ENCODE assay signal across 13 cellular contexts in genomic region chr2:152440049-152440448, GRCh38.
DNase-seq lines count a peak whose midpoint lies in the region; ATAC-seq and TF ChIP-seq lines count a peak whose summit lies in the region.
"Had no signal": no experiment of that assay in that cellular context is flagged by ENCODE, and none has a peak within 500 bp of the region (broad histone marks: within the 10 kb centered on the region; RNA-seq: fewer than 3 reads in every experiment).

No MANE protein-coding gene starts in this region.

- H2AK5ac ChIP-seq in trophoblast cell (ENCODE audit: low read length), result no peak overlapping the region

- H3K9ac ChIP-seq in BLaER1 treated with 17β-estradiol and CSF1 and Interleukin-3, amounts not matched to agents 10 nM and 100 nM, result no peak overlapping the region
- no peak overlapping the region for H3K9ac ChIP-seq in trophoblast cell (ENCODE audit: low read length)

- H2AFZ ChIP-seq in trophoblast cell (ENCODE audit: insufficient read depth, low read length, poor library complexity), result no peak overlapping the region

- H3K27me3 ChIP-seq in BLaER1 treated with 17β-estradiol and CSF1 and Interleukin-3, amounts not matched to agents 10 nM and 100 nM, result no peaks in the 10 kb centered on the region
- H3K27me3 ChIP-seq in RWPE2 (ENCODE audit: insufficient read depth, poor library complexity, severe bottlenecking) (no peaks in the 10 kb centered on the region), trophoblast cell (ENCODE audit: insufficient read depth, low read length) (no peaks in the 10 kb centered on the region), left ventricle myocardium inferior (ENCODE audit: low read depth) (no peaks in the 10 kb centered on the region)

- H3K4me1 Mint-ChIP-seq in glutamatergic neuron (ENCODE audit: low read depth, unreplicated experiment), result peaks cover 67% of the 10 kb centered on the region
- H3K4me1 Mint-ChIP-seq: CD14-positive monocyte had no signal

- peak overlapping the region in 8 of 11 experiments; percentile 3 to 90 (median 60); a peak in 14 of 22 replicates for H3K4me2 ChIP-seq in BLaER1 treated with 17β-estradiol and CSF1 and Interleukin-3, amounts not matched to agents 10 nM and 100 nM
- no peak overlapping the region for H3K4me2 ChIP-seq in trophoblast cell (ENCODE audit: low read length)

- no peak overlapping the region for H3K4me3 ChIP-seq in BLaER1 treated with 17β-estradiol and CSF1 and Interleukin-3, amounts not matched to agents 10 nM and 100 nM
- H3K4me3 ChIP-seq in RWPE2 (ENCODE audit: severe bottlenecking) (no peak overlapping the region), mesodermal cell (ENCODE audit: extremely low read depth, insufficient read depth, low read length, poor library complexity, severe bottlenecking) (no peak overlapping the region), trophoblast cell (ENCODE audit: low read depth, low read length) (no peak overlapping the region), left ventricle myocardium inferior (no peak overlapping the region)

- peaks cover 0 to 42% (median 13%) of the 10 kb centered on the region in 11 experiments; a peak in 14 of 22 replicates for H3K36me3 ChIP-seq in BLaER1 treated with 17β-estradiol and CSF1 and Interleukin-3, amounts not matched to agents 10 nM and 100 nM
- H3K36me3 ChIP-seq in RWPE2 (ENCODE audit: low read depth) (no peaks in the 10 kb centered on the region), mesodermal cell (ENCODE audit: control insufficient read depth, insufficient read depth, low read length) (no peaks in the 10 kb centered on the region), trophoblast cell (ENCODE audit: control insufficient read depth in 1 of 2, insufficient read depth in 2 of 2, low read length in 2 of 2) (no peaks in the 10 kb centered on the region), left ventricle myocardium inferior (no peaks in the 10 kb centered on the region)

- no peaks in the 10 kb centered on the region for H3K36me3 Mint-ChIP-seq in glutamatergic neuron (ENCODE audit: unreplicated experiment)
- H3K36me3 Mint-ChIP-seq: CD14-positive monocyte had no signal

- peaks cover 44 to 100% (median 89%) of the 10 kb centered on the region in 10 experiments for H3K4me1 ChIP-seq in BLaER1 treated with 17β-estradiol and CSF1 and Interleukin-3, amounts not matched to agents 10 nM and 100 nM
- H3K4me1 ChIP-seq in RWPE2 (ENCODE audit: insufficient read depth, poor library complexity, severe bottlenecking), result peaks cover 37% of the 10 kb centered on the region
- H3K4me1 ChIP-seq in mesodermal cell (ENCODE audit: control insufficient read depth, insufficient read depth, low read length, poor library complexity, severe bottlenecking), result peaks cover 7% of the 10 kb centered on the region
- H3K4me1 ChIP-seq in trophoblast cell (ENCODE audit: control insufficient read depth in 1 of 2, insufficient read depth in 2 of 2, low read length in 2 of 2), result no peaks in the 10 kb centered on the region
- peaks cover 18% of the 10 kb centered on the region for H3K4me1 ChIP-seq in left ventricle myocardium inferior

- H4K12ac ChIP-seq in trophoblast cell (ENCODE audit: low read depth, low read length), result no peak overlapping the region

- H3K79me2 ChIP-seq in trophoblast cell (ENCODE audit: control insufficient read depth, insufficient read depth, low read length, poor library complexity), result no peaks in the 10 kb centered on the region

- H2BK5ac ChIP-seq in trophoblast cell (ENCODE audit: low read depth, low read length, poor library complexity), result no peak overlapping the region

- H3K14ac ChIP-seq in trophoblast cell (ENCODE audit: low read length), result no peak overlapping the region

- no peaks in the 10 kb centered on the region for H3K79me1 ChIP-seq in trophoblast cell (ENCODE audit: low read length)

- H3K9me3 ChIP-seq in BLaER1 treated with 17β-estradiol and CSF1 and Interleukin-3, amounts not matched to agents 10 nM and 100 nM (replicated peaks in 1 of 11), result 0 out of 22 replicates have a peak, but pooled peaks cover 0 to 7% (median 0%) of the 10 kb centered on the region in 11 experiments
- no peaks in the 10 kb centered on the region for H3K9me3 ChIP-seq in RWPE2 (ENCODE audit: severe bottlenecking)
- no peaks in the 10 kb centered on the region for H3K9me3 ChIP-seq in mesodermal cell (ENCODE audit: control insufficient read depth, low read length)
- no peaks in the 10 kb centered on the region for H3K9me3 ChIP-seq in trophoblast cell (ENCODE audit: insufficient read depth, low read depth, low read length)
- no peaks in the 10 kb centered on the region for H3K9me3 ChIP-seq in left ventricle myocardium inferior (replicated peaks)

- peaks cover 15% of the 10 kb centered on the region for H3K27me3 Mint-ChIP-seq in glutamatergic neuron (ENCODE audit: unreplicated experiment)

- no peak overlapping the region for H2BK120ac ChIP-seq in trophoblast cell (ENCODE audit: insufficient read depth, low read length, poor library complexity)

- H3K4me3 Mint-ChIP-seq in glutamatergic neuron (ENCODE audit: unreplicated experiment), result no peak overlapping the region
- H3K4me3 Mint-ChIP-seq: CD14-positive monocyte had no signal

- H3K4ac ChIP-seq in trophoblast cell (ENCODE audit: low read depth, low read length), result no peak overlapping the region

- no peak for DNase-seq in RWPE2 (ENCODE audit: low spot score)
- DNase-seq in caudate nucleus (lab: John Stamatoyannopoulos, UW), result no peak
- DNase-seq in trophoblast cell, result no peak
- no peak for DNase-seq in left ventricle myocardium inferior
- DNase-seq in glutamatergic neuron, result no peak
- DNase-seq: NCI-H187; NCI-H69; NK-92 treated with Interleukin-12 subunit alpha and Interleukin-12 subunit beta, amount 100 ng/mL, for 24 hours; RPMI8226 had no signal

- intact Hi-C loops in left ventricle myocardium inferior (cut with micrococcal nuclease), result no loop called here

- H3K18ac ChIP-seq in trophoblast cell (ENCODE audit: low read length), result no peak overlapping the region

- H4K20me1 ChIP-seq in BLaER1 treated with 17β-estradiol and CSF1 and Interleukin-3, amounts not matched to agents 10 nM and 100 nM, result peaks cover 0 to 90% (median 28%) of the 10 kb centered on the region in 11 experiments; a peak in 15 of 22 replicates

- TF ChIP-seq CTCF in RWPE2 (IDR thresholded peaks at IDR 0.05; ENCODE audit: poor library complexity, severe bottlenecking), result no peak
- TF ChIP-seq CTCF in left ventricle myocardium inferior (IDR thresholded peaks at IDR 0.05; ENCODE audit: borderline replicate concordance), result no peak
- TF ChIP-seq CTCF in glutamatergic neuron (IDR thresholded peaks at IDR 0.05; ENCODE audit: partially characterized antibody, unreplicated experiment), result no peak

- peak; percentile 5; the same call in 2 of the 3 replicates for ATAC-seq in RWPE2 (ENCODE audit: low read depth)
- ATAC-seq in GM21360 (IDR thresholded peaks at IDR 0.05; ENCODE audit: unreplicated experiment), result no peak

- H3K9me3 Mint-ChIP-seq in glutamatergic neuron (ENCODE audit: unreplicated experiment), result peaks cover 15% of the 10 kb centered on the region
- H3K9me3 Mint-ChIP-seq: CD14-positive monocyte had no signal

- WGBS in mesodermal cell (ENCODE audit: insufficient coverage in 2 of 2), 2 experiments, result 72 to 89% methylated on average over 2 to 4 of the region's 4 CpGs
- no CpG with 5 or more reads among the region's 4 CpGs for WGBS in trophoblast cell (ENCODE audit: extremely low coverage, insufficient coverage, insufficient read length)

- no peak overlapping the region for H4K91ac ChIP-seq in trophoblast cell (ENCODE audit: low read depth, low read length)

- no peak overlapping the region for H3K27ac Mint-ChIP-seq in glutamatergic neuron (ENCODE audit: unreplicated experiment)
- H3K27ac Mint-ChIP-seq: CD14-positive monocyte had no signal

- peak overlapping the region in 7 of 11 experiments; percentile 5 to 27 (median 22); a peak in 6 of 22 replicates for H3K27ac ChIP-seq in BLaER1 treated with 17β-estradiol and CSF1 and Interleukin-3, amounts not matched to agents 10 nM and 100 nM
- peak overlapping the region; percentile 71 for H3K27ac ChIP-seq in RWPE2 (ENCODE audit: poor library complexity, severe bottlenecking)
- peak overlapping the region; percentile 4 for H3K27ac ChIP-seq in caudate nucleus (ENCODE audit: low read depth, low read length)
- H3K27ac ChIP-seq in mesodermal cell (ENCODE audit: low read depth, low read length, severe bottlenecking), result peak overlapping the region; percentile 23
- no peak overlapping the region for H3K27ac ChIP-seq in trophoblast cell (ENCODE audit: low read depth, low read length)
- H3K27ac ChIP-seq in left ventricle myocardium inferior (replicated peaks), result no peak overlapping the region

- no peak overlapping the region for H3K23ac ChIP-seq in trophoblast cell (ENCODE audit: low read length)

- no peak overlapping the region for H4K8ac ChIP-seq in trophoblast cell (ENCODE audit: low read depth, low read length)

- H2BK12ac ChIP-seq in trophoblast cell (ENCODE audit: low read length), result no peak overlapping the region

Comparison
In these comparisons a context has a peak if more than half of its experiments do, and no peak if none do; other contexts are left out.
1. H3K27ac ChIP-seq: peak in BLaER1 treated with 17β-estradiol and CSF1 and Interleukin-3, amounts not matched to agents 10 nM and 100 nM (7 of 11), RWPE2 (single experiment), caudate nucleus (single experiment) and mesodermal cell (single experiment); none in trophoblast cell (single experiment) and left ventricle myocardium inferior (single experiment).